ENCODE assay signal across 19 cellular contexts in genomic region chr3:114218006-114218405, GRCh38. TPM values are rescaled to one million over a fixed set of nuclear protein-coding genes. Genes with fewer than 3 reads are reported as not detected.
"Had no signal": no experiment of that assay in that cellular context is flagged by ENCODE, and none has a peak within 500 bp of the region (broad histone marks: within the 10 kb centered on the region; RNA-seq: fewer than 3 reads in every experiment).

No MANE protein-coding gene starts in this region.

- ATAC-seq: left cardiac atrium, lower lobe of right lung had no signal

- H3K9me3 Mint-ChIP-seq: activated naive CD4-positive, alpha-beta T cell treated with anti-CD3 and anti-CD28 coated beads, Interleukin-2, amount 50 U/mL, for 24 hours; activated T-helper 2 cell treated with anti-CD3 and anti-CD28 coated beads, Interferon-gamma antibody, Interleukin-2, Interleukin-4, amounts not matched to agents 10 μg/mL and 5 μg/mL and 100 μg/mL, durations not matched to agents 14 hours and 24 hours and 36 hours; naive B cell had no signal

- H3K4me3 Mint-ChIP-seq: activated naive CD4-positive, alpha-beta T cell treated with anti-CD3 and anti-CD28 coated beads, Interleukin-2, amount 50 U/mL, for 24 hours had no signal

- H3K9me3 ChIP-seq: breast epithelium, esophagus squamous epithelium, lower lobe of right lung, neutrophil, stomach, uterus had no signal

- H3K36me3 ChIP-seq: breast epithelium, esophagus squamous epithelium, lower lobe of right lung, neutrophil, stomach, uterus had no signal

- H3K27me3 ChIP-seq: breast epithelium, esophagus squamous epithelium, stomach, uterus had no signal

- H3K4me1 ChIP-seq: uterus had no signal

- DNase-seq: activated CD4-positive, CD25-positive, alpha-beta regulatory T cell treated with anti-CD3 and anti-CD28 coated beads, Interleukin-2, amount 50 U/mL, for 72 hours; amygdala; esophagus squamous epithelium; foreskin melanocyte; head of caudate nucleus; left cardiac atrium; lower lobe of right lung; naive B cell; posterior cingulate gyrus; stimulated activated CD4-positive, alpha-beta T cell treated with anti-CD3 and anti-CD28 coated beads, Interleukin-4, amount 100 ng/mL, for 4 hours; stomach; uterus had no signal

- H3K27ac ChIP-seq: breast epithelium, esophagus squamous epithelium, lower lobe of right lung, neutrophil, stomach, uterus had no signal

- H3K4me3 ChIP-seq: breast epithelium, esophagus squamous epithelium, lower lobe of right lung, stomach, uterus had no signal

- H3K27me3 Mint-ChIP-seq: activated naive CD4-positive, alpha-beta T cell treated with anti-CD3 and anti-CD28 coated beads, Interleukin-2, amount 50 U/mL, for 24 hours; naive B cell had no signal

RNA-seq across cellular contexts. Expression of gene ZNF80, which starts 19.4 kb away (rescaled TPM):
- total RNA-seq: chondrocyte, left cardiac atrium, lower lobe of right lung, skeletal muscle tissue, uterus had no signal
- polyA plus RNA-seq: stomach had no signal

RNA-seq across cellular contexts. Expression of gene DRD3, which starts 39.2 kb away (rescaled TPM):
- total RNA-seq: breast epithelium; chondrocyte; esophagus squamous epithelium; left cardiac atrium; lower lobe of right lung; skeletal muscle tissue; stomach; T-helper 2 cell treated with Interferon-gamma antibody and Interleukin-4, amounts not matched to agents 100 ng/mL and 5 ng/mL, for 36 hours; uterus had no signal
- polyA plus RNA-seq: stomach had no signal
